In the genomic region with DNA sequence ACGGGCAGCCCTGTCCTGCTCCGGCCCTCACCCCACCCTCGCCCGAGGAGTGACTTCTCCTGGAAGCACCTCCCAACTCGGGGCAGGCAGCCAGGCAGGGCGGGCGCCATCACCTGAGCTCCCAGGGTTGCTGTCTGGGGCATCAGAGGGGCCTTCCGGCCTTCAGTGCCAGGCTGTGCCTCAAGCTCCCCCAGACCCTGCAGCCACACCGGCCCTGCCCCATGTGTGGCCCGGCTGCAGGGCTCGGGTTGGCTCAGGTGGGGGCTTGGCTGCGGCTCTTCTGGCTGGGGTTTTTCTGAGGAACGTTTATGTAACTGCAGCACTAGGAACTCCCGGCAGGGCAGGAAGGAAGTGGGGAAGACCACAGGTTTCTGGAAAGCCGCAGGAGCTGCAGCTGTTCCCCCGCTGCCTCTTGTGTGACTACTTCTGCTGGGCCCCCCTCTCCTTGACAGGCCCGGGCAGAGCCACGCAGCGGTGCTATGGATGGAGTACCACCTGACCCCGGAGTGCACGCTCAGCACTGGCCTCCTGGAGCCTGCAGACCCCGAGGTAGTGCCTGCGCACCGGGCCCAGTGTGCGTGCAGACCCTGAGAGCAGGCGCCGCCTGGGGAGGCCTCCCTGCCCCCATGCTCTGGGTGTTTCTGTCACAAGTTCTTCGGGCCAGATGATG, we compare ENCODE assay signal across 8 cellular contexts. TPM values are rescaled to one million over a fixed set of nuclear protein-coding genes. Genes with fewer than 3 reads are reported as not detected.
DNase-seq lines count a peak whose midpoint lies in the region; ATAC-seq and TF ChIP-seq lines count a peak whose summit lies in the region.

No MANE protein-coding gene starts in this region.

- no peak overlapping the region for H3K4me2 ChIP-seq in OCI-LY7 (ENCODE audit: low read length)

- no peak overlapping the region for H2AFZ ChIP-seq in OCI-LY7 (ENCODE audit: low read length)

- H3K36me3 ChIP-seq in OCI-LY7 (ENCODE audit: insufficient read depth, low read length): peaks cover 85% of the 10 kb centered on the region

- CTCF ChIA-PET in OCI-LY7 (lab: Charles Lee; ENCODE audit: unreplicated experiment): no interaction called here

- no peaks in the 10 kb centered on the region for H3K79me2 ChIP-seq in OCI-LY7 (ENCODE audit: insufficient read depth, low read depth, low read length)

- intact Hi-C loops in OCI-LY7 (cut with micrococcal nuclease; ENCODE audit: unreplicated experiment): no loop called here

- DNase-seq in GM13976 (ENCODE audit: low spot score): peak; percentile 92
- DNase-seq in OCI-LY7 (ENCODE audit: low spot score): peak; percentile 24
- DNase-seq in activated effector memory CD4-positive, alpha-beta T cell treated with anti-CD3 and anti-CD28 coated beads, Interleukin-2, amount 50 U/mL, for 16 hours: peak; percentile 87
- DNase-seq in stimulated activated CD4-positive, alpha-beta T cell treated with anti-CD3 and anti-CD28 coated beads, Interleukin-15, amount 100 ng/mL, for 48 hours (ENCODE audit: low read depth in 2 of 2): peak; percentile 28 to 34
- DNase-seq in NCI-H524 treated with DMSO at 0.1 percent for 48 hours (lab: John Stamatoyannopoulos, UW): no peak
- no peak for DNase-seq in SW480 (ENCODE audit: low spot score)
- no peak for DNase-seq in EL

- BruUV-seq in OCI-LY7 (replicated peaks; lab: Mats Ljungman, UMichigan): no TSS peak

- peaks cover 8% of the 10 kb centered on the region for H3K4me1 ChIP-seq in OCI-LY7 (ENCODE audit: insufficient read depth, low read length, poor library complexity, severe bottlenecking)

- H3K27ac ChIP-seq in OCI-LY7 (ENCODE audit: low read depth, low read length, poor library complexity, severe bottlenecking): no peak overlapping the region

- ATAC-seq in HG02678 (IDR thresholded peaks at IDR 0.05; ENCODE audit: unreplicated experiment): peak; percentile 81

- H3K9me2 ChIP-seq in OCI-LY7 (ENCODE audit: insufficient read depth, low read length): no peaks in the 10 kb centered on the region

- POLR2A ChIA-PET in OCI-LY7 (lab: Charles Lee): interaction anchor here (0.5 kb wide), 1 partner anchor 33 kb away, joined by 3 read pairs; no protein-coding TSS in a partner anchor

- H4K20me1 ChIP-seq in OCI-LY7 (ENCODE audit: insufficient read depth, low read length): no peaks in the 10 kb centered on the region

- no peak for TF ChIP-seq CTCF in GM13976 (IDR thresholded peaks at IDR 0.05; ENCODE audit: borderline replicate concordance, control extremely low read depth, extremely low read depth, insufficient read depth, missing control alignments)
- no peak for TF ChIP-seq CTCF in OCI-LY7 (conservative IDR thresholded peaks at IDR 0.05; ENCODE audit: low read length)

- no peaks in the 10 kb centered on the region for H3K9me3 ChIP-seq in OCI-LY7 (ENCODE audit: low read length)

- H3K4me3 ChIP-seq in OCI-LY7 (ENCODE audit: low read depth, low read length, poor library complexity, severe bottlenecking): no peak overlapping the region

- in situ Hi-C loops in GM13976 (cut with MboI; ENCODE audit: low sequenced_read_pairs, unreplicated experiment): no loop called here

RNA-seq across cellular contexts. Expression of a gene that starts 45.6 kb away (rescaled TPM):
- 75.3 and 85.1 TPM in 2 replicates for total RNA-seq in OCI-LY7 (2014; rRNA removed; shearing (Covaris generic))
- 80.4 and 85.5 TPM in 2 replicates for total RNA-seq in OCI-LY7 (2022)

RNA-seq across cellular contexts. Expression of a gene that starts 45.6 kb away (rescaled TPM):
- 28.6 and 35.2 TPM in 2 replicates for total RNA-seq in OCI-LY7 (2014; rRNA removed; shearing (Covaris generic))
- 33.4 and 35.8 TPM in 2 replicates for total RNA-seq in OCI-LY7 (2022)

Comparison
In these comparisons a context has a peak if more than half of its experiments do, and no peak if none do; other contexts are left out.
1. DNase-seq: peak in GM13976 (single experiment), OCI-LY7 (single experiment), activated effector memory CD4-positive, alpha-beta T cell treated with anti-CD3 and anti-CD28 coated beads, Interleukin-2, amount 50 U/mL, for 16 hours (single experiment) and stimulated activated CD4-positive, alpha-beta T cell treated with anti-CD3 and anti-CD28 coated beads, Interleukin-15, amount 100 ng/mL, for 48 hours (2 of 2); none in NCI-H524 treated with DMSO at 0.1 percent for 48 hours (single experiment), SW480 (single experiment) and EL (single experiment).